26 cellular contexts compared by ENCODE assay signal in genomic region chrX:84224741-84225140, GRCh38. TPM values are rescaled to one million over a fixed set of nuclear protein-coding genes. Genes with fewer than 3 reads are reported as not detected.
"Had no signal": no experiment of that assay in that cellular context is flagged by ENCODE, and none has a peak within 500 bp of the region (broad histone marks: within the 10 kb centered on the region; RNA-seq: fewer than 3 reads in every experiment).

No MANE protein-coding gene starts in this region.

- H3K9me3 ChIP-seq: colonic mucosa, esophagus squamous epithelium, gastrocnemius medialis, heart left ventricle, left lung, lower lobe of right lung, mucosa of descending colon had no signal

- H3K9me3 Mint-ChIP-seq: dendritic cell treated with granulocyte-macrophage colony-stimulating factor and Interleukin-4, amounts not matched to agents 40 ng/mL and 50 ng/mL, for 4 days; effector memory CD8-positive, alpha-beta T cell had no signal

- H3K36me3 ChIP-seq: colonic mucosa, esophagus squamous epithelium, gastrocnemius medialis, heart left ventricle, left lung, lower lobe of right lung had no signal

- H3K27ac Mint-ChIP-seq: dendritic cell treated with granulocyte-macrophage colony-stimulating factor and Interleukin-4, amounts not matched to agents 40 ng/mL and 50 ng/mL, for 4 days; effector memory CD8-positive, alpha-beta T cell; endodermal cell; immature natural killer cell; mesothelial cell of epicardium; naive B cell had no signal

- H3K36me3 Mint-ChIP-seq: immature natural killer cell, mesothelial cell of epicardium, naive B cell had no signal

- H3K4me1 ChIP-seq: colonic mucosa, esophagus squamous epithelium, gastrocnemius medialis, heart left ventricle, left lung, lower lobe of right lung had no signal

- H3K4me3 Mint-ChIP-seq: dendritic cell treated with granulocyte-macrophage colony-stimulating factor and Interleukin-4, amounts not matched to agents 40 ng/mL and 50 ng/mL, for 4 days; effector memory CD8-positive, alpha-beta T cell; endodermal cell; immature natural killer cell; mesothelial cell of epicardium; naive B cell had no signal

- H3K27me3 Mint-ChIP-seq: effector memory CD8-positive, alpha-beta T cell; naive B cell had no signal

- FAIRE-seq: endometrium had no signal

- H3K4me1 Mint-ChIP-seq: endodermal cell, immature natural killer cell, naive B cell had no signal

- DNase-seq: colonic mucosa; cortex of kidney; effector CD8-positive, alpha-beta T cell; effector memory CD8-positive, alpha-beta T cell; endodermal cell; erythroblast; esophagus squamous epithelium; foreskin fibroblast; foreskin melanocyte; gastrocnemius medialis; heart left ventricle; hypothalamus; immature natural killer cell; islet precursor cell; left cardiac atrium; left lung; left ventricle myocardium superior; lower lobe of right lung; mesenchymal stem cell; mucosa of descending colon; naive B cell had no signal

- H3K27ac ChIP-seq: colonic mucosa, epithelial cell of prostate, esophagus squamous epithelium, gastrocnemius medialis, heart left ventricle, hepatocyte, left lung, lower lobe of right lung had no signal

- H3K4me3 ChIP-seq: colonic mucosa, esophagus squamous epithelium, gastrocnemius medialis, heart left ventricle, hepatocyte, left lung, lower lobe of right lung, mucosa of descending colon had no signal

RNA-seq across cellular contexts. Expression of gene RPS6KA6, which starts 36.7 kb away (rescaled TPM):
- polyA plus RNA-seq: immature natural killer cell had no signal
